ENCODE assay signal across 22 cellular contexts in genomic region chr9:77474903-77475302, GRCh38.
"Had no signal": no experiment of that assay in that cellular context is flagged by ENCODE, and none has a peak within 500 bp of the region (broad histone marks: within the 10 kb centered on the region; RNA-seq: fewer than 3 reads in every experiment).

No MANE protein-coding gene starts in this region.

- H3K27me3 ChIP-seq: breast epithelium, gastroesophageal sphincter, right lobe of liver, tibial artery had no signal

- ATAC-seq: activated CD4-positive, CD25-positive, alpha-beta regulatory T cell treated with anti-CD3 and anti-CD28 coated beads, Interleukin-2, amount 50 U/mL, for 24 hours; gastroesophageal sphincter; left ventricle myocardium superior; right lobe of liver; T-cell had no signal

- H3K27ac ChIP-seq: breast epithelium, epithelial cell of prostate, gastroesophageal sphincter, right lobe of liver, tibial artery, VCaP had no signal

- H3K9me3 ChIP-seq: right lobe of liver had no signal

- H3K36me3 ChIP-seq: breast epithelium, gastroesophageal sphincter, right lobe of liver, tibial artery had no signal

- H3K4me3 Mint-ChIP-seq: activated T-cell treated with anti-CD3 and anti-CD28 coated beads, Interleukin-2, amount 50 U/mL, for 24 hours; mesothelial cell of epicardium; nephron had no signal

- H3K36me3 Mint-ChIP-seq: mesothelial cell of epicardium, T-cell had no signal

- H3K27me3 Mint-ChIP-seq: activated T-cell treated with anti-CD3 and anti-CD28 coated beads, Interleukin-2, amount 50 U/mL, for 24 hours; stimulated activated naive CD8-positive, alpha-beta T cell treated with anti-CD3 and anti-CD28 coated beads, Interleukin-15, amount 100 ng/mL, for 72 hours; T-cell had no signal

- H3K4me1 ChIP-seq: breast epithelium, gastroesophageal sphincter, right lobe of liver, tibial artery had no signal

- H3K27ac Mint-ChIP-seq: mesothelial cell of epicardium had no signal

- H3K4me3 ChIP-seq: breast epithelium, gastroesophageal sphincter, right lobe of liver, skin epidermis, tibial artery had no signal

- DNase-seq: activated effector memory CD4-positive, alpha-beta T cell treated with anti-CD3 and anti-CD28 coated beads, Interleukin-2, amount 50 U/mL, for 16 hours; activated naive CD4-positive, alpha-beta T cell treated with anti-CD3 and anti-CD28 coated beads, Interleukin-2, amount 50 U/mL, for 16 hours; activated T-cell treated with anti-CD3 and anti-CD28 coated beads, Interleukin-2, amount 50 U/mL, for 24 hours; amniotic stem cell; cortex of kidney; head of caudate nucleus; hypothalamus; left ventricle myocardium superior; mammary epithelial cell; right lobe of liver; stimulated activated CD4-positive, alpha-beta T cell treated with anti-CD3 and anti-CD28 coated beads, Interleukin-1b, Interleukin-23, amount 100 ng/mL, for 48 hours; stimulated activated naive CD8-positive, alpha-beta T cell treated with anti-CD3 and anti-CD28 coated beads, Interleukin-15, amount 100 ng/mL, for 72 hours; T-cell; tibial artery had no signal

- H3K4me1 Mint-ChIP-seq: mesothelial cell of epicardium had no signal
